ENCODE assay signal across 1 cellular context in the genomic region with DNA sequence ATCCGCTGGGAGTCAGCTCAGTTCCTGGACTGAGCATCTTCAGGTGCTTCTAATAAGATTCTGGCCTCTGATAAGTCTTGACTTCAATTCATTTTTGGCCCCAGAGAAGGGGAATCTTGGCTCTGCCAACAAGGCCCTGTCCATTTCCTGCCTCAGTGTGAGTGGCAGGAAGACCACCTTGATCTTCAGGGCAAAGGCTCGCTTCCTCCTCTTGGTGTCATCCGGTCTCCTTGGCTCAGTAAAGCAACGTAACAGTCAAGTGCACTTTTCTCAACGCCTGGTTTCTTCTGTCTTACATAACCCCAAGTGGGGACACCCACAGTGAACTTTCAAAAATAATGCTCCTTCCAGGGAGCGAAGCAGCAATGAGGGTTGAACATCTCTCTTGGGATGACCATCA.
TF ChIP-seq lines count a peak whose summit lies in the region.

No MANE protein-coding gene starts in this region.

TF ChIP-seq in GM12878, 131 proteins besides CTCF, POLR2A, EP300 and RAD21 (continued from another document):
- no peak for TF ChIP-seq ZBTB33 (IDR thresholded peaks at IDR 0.05)
- no peak for TF ChIP-seq CREB1 (IDR thresholded peaks at IDR 0.05; ENCODE audit: low read depth)
- no peak for TF ChIP-seq GABPA (IDR thresholded peaks at IDR 0.05; ENCODE audit: low read depth)
- no peak for TF ChIP-seq BRCA1 (IDR thresholded peaks at IDR 0.05; ENCODE audit: low read depth, low read length)
- TF ChIP-seq SIN3A (IDR thresholded peaks at IDR 0.05; ENCODE audit: low read depth, low read length) = no peak
- TF ChIP-seq BCL3 (IDR thresholded peaks at IDR 0.05; ENCODE audit: borderline replicate concordance, insufficient read depth, low read depth, low read length, poor library complexity, severe bottlenecking) = no peak
- no peak for TF ChIP-seq ZBED1 (IDR thresholded peaks at IDR 0.05; ENCODE audit: borderline replicate concordance)
- TF ChIP-seq SUPT20H (IDR thresholded peaks at IDR 0.05; ENCODE audit: borderline replicate concordance, control insufficient read depth, low read depth, low read length) = no peak
- TF ChIP-seq DPF2 (IDR thresholded peaks at IDR 0.05) = no peak
- no peak for TF ChIP-seq KLF5 (IDR thresholded peaks at IDR 0.05; ENCODE audit: partially characterized antibody)
- no peak for TF ChIP-seq IKZF2 (IDR thresholded peaks at IDR 0.05)
- no peak for TF ChIP-seq FOXM1 (IDR thresholded peaks at IDR 0.05; ENCODE audit: low read depth, low read length)
- TF ChIP-seq ZNF217 (IDR thresholded peaks at IDR 0.05) = no peak
- TF ChIP-seq ZNF207 (IDR thresholded peaks at IDR 0.05; ENCODE audit: borderline replicate concordance) = no peak
- no peak for TF ChIP-seq CHD4 (IDR thresholded peaks at IDR 0.05)
TF ChIP-seq in GM12878: peak in this region for 0.
